Comparison of ENCODE assay signal across 25 cellular contexts in the genomic region with DNA sequence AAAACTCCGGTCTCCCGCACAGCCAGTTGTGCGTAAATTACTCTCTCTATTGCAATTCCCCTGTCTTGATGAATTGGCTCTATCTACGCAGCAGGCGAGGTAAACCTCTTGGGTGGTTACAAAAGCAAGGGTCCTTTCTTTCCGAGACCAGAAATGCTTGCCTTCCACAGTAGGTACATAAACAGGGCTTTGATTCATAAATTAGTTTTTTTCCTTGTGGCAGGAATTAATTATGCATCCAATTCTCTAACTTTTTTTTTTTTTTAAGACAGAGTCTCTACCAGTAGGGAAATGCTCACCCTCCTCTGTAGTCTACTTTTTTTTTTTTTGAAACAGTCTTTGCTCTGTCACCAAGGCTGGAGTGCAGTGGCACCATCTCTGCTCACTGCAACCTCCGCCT. TPM values are rescaled to one million over a fixed set of nuclear protein-coding genes. Genes with fewer than 3 reads are reported as not detected.
"Had no signal": no experiment of that assay in that cellular context is flagged by ENCODE, and none has a peak within 500 bp of the region (broad histone marks: within the 10 kb centered on the region; RNA-seq: fewer than 3 reads in every experiment).

No MANE protein-coding gene starts in this region.

- DNase-seq: activated CD4-positive, alpha-beta T cell treated with anti-CD3 and anti-CD28 coated beads for 1 hour; activated CD4-positive, alpha-beta T cell treated with anti-CD3 and anti-CD28 coated beads, Interleukin-2, amount 50 U/mL, for 1 hour; activated CD8-positive, alpha-beta T cell treated with anti-CD3 and anti-CD28 coated beads, Interleukin-2, amount 10 ng/mL, durations not matched to agents 7 days and 5 days; activated T-cell treated with anti-CD3 and anti-CD28 coated beads, Interleukin-2, amount 50 U/mL, for 1 hour; cortex of kidney; heart right ventricle; islet precursor cell; left cardiac atrium; mucosa of descending colon; posterior cingulate gyrus; retina; sigmoid colon; stimulated activated CD4-positive, alpha-beta T cell treated with anti-CD3 and anti-CD28 coated beads, Interleukin-4, amount 100 ng/mL, for 1 hour; substantia nigra; T-cell; thyroid gland had no signal

- H3K27me3 Mint-ChIP-seq: activated T-helper 17 cell treated with anti-CD3 and anti-CD28 coated beads, Interleukin-2, amount 50 U/mL, for 72 hours; memory B cell; stimulated activated naive CD8-positive, alpha-beta T cell treated with anti-CD3 and anti-CD28 coated beads, Interleukin-15, Interleukin-2, amounts not matched to agents 100 ng/mL and 50 ng/mL, for 24 hours; T-cell had no signal

- H3K27ac ChIP-seq: heart right ventricle, neural progenitor cell, sigmoid colon, thyroid gland had no signal

- H3K4me3 Mint-ChIP-seq: activated CD8-positive, alpha-beta T cell treated with anti-CD3 and anti-CD28 coated beads, Interleukin-2, amount 10 ng/mL, durations not matched to agents 7 days and 5 days; memory B cell; neural progenitor cell; stimulated activated naive CD8-positive, alpha-beta T cell treated with anti-CD3 and anti-CD28 coated beads, Interleukin-15, Interleukin-2, amounts not matched to agents 100 ng/mL and 50 ng/mL, for 24 hours; T-cell had no signal

- H3K4me1 ChIP-seq: heart right ventricle, neural progenitor cell, sigmoid colon, thyroid gland had no signal

- H3K36me3 ChIP-seq: heart right ventricle, neural progenitor cell, sigmoid colon, thyroid gland had no signal

- H3K4me3 ChIP-seq: heart right ventricle, mucosa of descending colon, neural progenitor cell, sigmoid colon, thyroid gland had no signal

- H3K9me3 Mint-ChIP-seq: activated naive CD4-positive, alpha-beta T cell treated with anti-CD3 and anti-CD28 coated beads, Interleukin-2, amount 50 U/mL, for 72 hours; activated T-helper 17 cell treated with anti-CD3 and anti-CD28 coated beads, Interleukin-2, amount 50 U/mL, for 72 hours; memory B cell; neural progenitor cell; stimulated activated naive CD8-positive, alpha-beta T cell treated with anti-CD3 and anti-CD28 coated beads, Interleukin-15, Interleukin-2, amounts not matched to agents 100 ng/mL and 50 ng/mL, for 24 hours; T-cell had no signal

- H3K9me3 ChIP-seq: mucosa of descending colon, sigmoid colon, thyroid gland had no signal

- H3K27ac Mint-ChIP-seq: activated CD8-positive, alpha-beta T cell treated with anti-CD3 and anti-CD28 coated beads, Interleukin-2, amount 10 ng/mL, durations not matched to agents 7 days and 5 days; activated naive CD4-positive, alpha-beta T cell treated with anti-CD3 and anti-CD28 coated beads, Interleukin-2, amount 50 U/mL, for 72 hours; memory B cell; neural progenitor cell; stimulated activated naive CD8-positive, alpha-beta T cell treated with anti-CD3 and anti-CD28 coated beads, Interleukin-15, Interleukin-2, amounts not matched to agents 100 ng/mL and 50 ng/mL, for 24 hours; T-cell had no signal

- H3K4me1 Mint-ChIP-seq: neural progenitor cell, T-cell had no signal

- ATAC-seq: activated CD8-positive, alpha-beta T cell treated with anti-CD3 and anti-CD28 coated beads, Interleukin-2, amount 10 ng/mL, durations not matched to agents 7 days and 5 days; activated naive CD4-positive, alpha-beta T cell treated with anti-CD3 and anti-CD28 coated beads, Interleukin-2, amount 50 U/mL, for 72 hours; activated T-helper 17 cell treated with anti-CD3 and anti-CD28 coated beads, Interleukin-2, amount 50 U/mL, for 72 hours; heart right ventricle; left cardiac atrium; mucosa of descending colon; T-cell had no signal

- H3K36me3 Mint-ChIP-seq: activated naive CD4-positive, alpha-beta T cell treated with anti-CD3 and anti-CD28 coated beads, Interleukin-2, amount 50 U/mL, for 72 hours; neural progenitor cell; T-cell had no signal

- H3K27me3 ChIP-seq: heart right ventricle, neural progenitor cell, sigmoid colon, thyroid gland had no signal

RNA-seq across cellular contexts. Expression of a gene that starts 16.3 kb away (rescaled TPM):
- total RNA-seq: astrocyte, epithelial cell of proximal tubule, fibroblast of villous mesenchyme, lower leg skin had no signal

RNA-seq across cellular contexts. Expression of a gene that starts 54.5 kb away (rescaled TPM):
- total RNA-seq: activated CD8-positive, alpha-beta T cell treated with anti-CD3 and anti-CD28 coated beads, Interleukin-2, amount 10 ng/mL, durations not matched to agents 7 days and 5 days; fibroblast of villous mesenchyme; T-cell had no signal
